Comparison of ENCODE assay signal across 9 cellular contexts in the genomic region with DNA sequence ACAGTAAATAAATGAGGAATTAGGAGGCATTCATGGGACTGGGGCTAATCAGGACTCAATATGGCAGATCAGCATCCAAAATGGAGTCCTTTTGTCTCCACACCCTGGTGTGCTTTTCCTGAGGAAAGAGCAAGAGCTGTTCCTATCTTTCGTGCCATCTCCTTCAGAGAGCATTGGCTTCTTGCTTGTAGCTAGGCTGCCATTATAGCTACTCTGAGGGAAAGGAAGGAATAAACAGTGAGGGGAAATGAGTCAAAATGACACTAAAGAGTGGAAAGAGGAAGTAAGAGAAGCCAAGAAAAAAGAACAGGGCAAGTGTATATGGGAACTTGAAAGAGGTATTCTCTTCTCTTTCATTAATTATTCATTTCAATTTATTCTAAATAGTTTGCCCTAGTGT.
DNase-seq lines count a peak whose midpoint lies in the region; ATAC-seq and TF ChIP-seq lines count a peak whose summit lies in the region.
"Had no signal": no experiment of that assay in that cellular context is flagged by ENCODE, and none has a peak within 500 bp of the region (broad histone marks: within the 10 kb centered on the region; RNA-seq: fewer than 3 reads in every experiment).

No MANE protein-coding gene starts in this region.

- ATAC-seq in GM21381 (IDR thresholded peaks at IDR 0.05; ENCODE audit: unreplicated experiment) = peak; percentile 95
- peak; percentile 97 for ATAC-seq in HG03432 (IDR thresholded peaks at IDR 0.05; ENCODE audit: unreplicated experiment)

- DNase-seq in GM12865 (ENCODE audit: low read depth) (peak; percentile 33), cardiac fibroblast (ENCODE audit: low read depth in 2 of 2) (peak; percentile 30 to 34), NCI-H524 treated with DMSO at 0.1 percent for 48 hours (lab: John Stamatoyannopoulos, UW) (no peak), amygdala (lab: John Stamatoyannopoulos, UW) (no peak)
- no peak for DNase-seq in activated T-cell treated with anti-CD3 and anti-CD28 coated beads, Interleukin-2, amount 50 U/mL, for 1 hour
- no peak for DNase-seq in stimulated activated CD4-positive, alpha-beta T cell treated with anti-CD3 and anti-CD28 coated beads, Interleukin-2, amount 100 ng/mL, for 48 hours
- DNase-seq: amniotic stem cell had no signal

- TF ChIP-seq CTCF in GM12865 (IDR thresholded peaks at IDR 0.05; ENCODE audit: insufficient read depth, low read depth, low read length, missing control alignments) = no peak
- TF ChIP-seq CTCF in cardiac fibroblast (IDR thresholded peaks at IDR 0.05; ENCODE audit: low read depth, low read length) = no peak

- H3K4me3 ChIP-seq in GM12865 (ENCODE audit: low read depth, low read length) (no peak overlapping the region), cardiac fibroblast (replicated peaks in 1 of 2; ENCODE audit: low read depth in 2 of 2, low read length in 2 of 2) (no peak overlapping the region)

Comparison
In these comparisons a context has a peak if more than half of its experiments do, and no peak if none do; other contexts are left out.
1. DNase-seq: peak in GM12865 (single experiment) and cardiac fibroblast (2 of 2); none in NCI-H524 treated with DMSO at 0.1 percent for 48 hours (single experiment), activated T-cell treated with anti-CD3 and anti-CD28 coated beads, Interleukin-2, amount 50 U/mL, for 1 hour (single experiment), amygdala (0 of 56) and stimulated activated CD4-positive, alpha-beta T cell treated with anti-CD3 and anti-CD28 coated beads, Interleukin-2, amount 100 ng/mL, for 48 hours (0 of 2).